ENCODE assay signal across 17 cellular contexts in genomic region chr13:80214521-80214941, GRCh38.
A peak's percentile ranks its signal among the peaks of the same experiment; 100 is the strongest.
DNase-seq lines count a peak whose midpoint lies in the region; ATAC-seq and TF ChIP-seq lines count a peak whose summit lies in the region.
"Had no signal": no experiment of that assay in that cellular context is flagged by ENCODE, and none has a peak within 500 bp of the region (broad histone marks: within the 10 kb centered on the region; RNA-seq: fewer than 3 reads in every experiment).

No MANE protein-coding gene starts in this region.

- H3K36me3 ChIP-seq in endodermal cell (ENCODE audit: control insufficient read depth, insufficient read depth, low read length), result no peaks in the 10 kb centered on the region

- TF ChIP-seq CTCF in endodermal cell (conservative IDR thresholded peaks at IDR 0.05) (no peak), mesothelial cell of epicardium (IDR thresholded peaks at IDR 0.05; ENCODE audit: unreplicated experiment) (no peak)

- H3K4me3 ChIP-seq in endodermal cell (ENCODE audit: low read length), result no peak overlapping the region
- H3K4me3 ChIP-seq: dorsolateral prefrontal cortex, K562 had no signal

- H3K27ac Mint-ChIP-seq in endodermal cell, result peak overlapping the region; percentile 27
- H3K27ac Mint-ChIP-seq in mesothelial cell of epicardium, result peak overlapping the region; percentile 94

- peak; percentile 10 for DNase-seq in EH (ENCODE audit: low read depth)
- peak; percentile 62 for DNase-seq in NCI-H69 (lab: John Stamatoyannopoulos, UW)
- no peak for DNase-seq in endodermal cell
- no peak for DNase-seq in mesothelial cell of epicardium (ENCODE audit: low spot score in 2 of 2, unreplicated experiment in 2 of 2)
- DNase-seq in HK-2 (ENCODE audit: unreplicated experiment), result no peak
- no peak for DNase-seq in cerebellar nuclear complex (lab: John Stamatoyannopoulos, UW)
- DNase-seq in DMS79 (lab: John Stamatoyannopoulos, UW), result no peak
- DNase-seq: activated CD4-positive, alpha-beta T cell treated with anti-CD3 and anti-CD28 coated beads, Interleukin-2, amount 50 U/mL, for 1 hour; dorsolateral prefrontal cortex; NCI-H1436 treated with DMSO at 0.1 percent for 48 hours; NCI-H510A treated with DMSO at 0.1 percent for 48 hours; stimulated activated CD4-positive, alpha-beta T cell treated with anti-CD3 and anti-CD28 coated beads, Interleukin-1b, Interleukin-23, amount 100 ng/mL, for 48 hours; stimulated activated CD8-positive, alpha-beta memory T cell treated with anti-CD3 and anti-CD28 coated beads, Interleukin-4, amount 100 ng/mL, for 48 hours; T-helper 9 cell had no signal

- H3K4me1 ChIP-seq in endodermal cell (ENCODE audit: control insufficient read depth, insufficient read depth, low read length), result no peaks in the 10 kb centered on the region

- H3K9me3 ChIP-seq in endodermal cell (ENCODE audit: control insufficient read depth, low read length), result peaks cover 5% of the 10 kb centered on the region

- 83 to 91% methylated on average over 2 of the region's 2 CpGs for WGBS in endodermal cell (ENCODE audit: insufficient coverage in 1 of 2, insufficient read length in 1 of 2), 2 experiments

- H3K9me3 Mint-ChIP-seq in endodermal cell (peaks cover 3% of the 10 kb centered on the region), mesothelial cell of epicardium (no peaks in the 10 kb centered on the region)

- H3K27me3 Mint-ChIP-seq in endodermal cell (ENCODE audit: insufficient read depth) (no peaks in the 10 kb centered on the region), mesothelial cell of epicardium (ENCODE audit: low read depth) (no peaks in the 10 kb centered on the region)

- H3K4me1 Mint-ChIP-seq in endodermal cell, result peaks cover 15% of the 10 kb centered on the region
- peaks cover 46% of the 10 kb centered on the region for H3K4me1 Mint-ChIP-seq in mesothelial cell of epicardium

- no peaks in the 10 kb centered on the region for H3K36me3 Mint-ChIP-seq in endodermal cell (ENCODE audit: low read depth)
- H3K36me3 Mint-ChIP-seq in mesothelial cell of epicardium, result no peaks in the 10 kb centered on the region

- H3K4me3 Mint-ChIP-seq in endodermal cell (no peak overlapping the region), mesothelial cell of epicardium (no peak overlapping the region)

- no peak overlapping the region for H3K9ac ChIP-seq in endodermal cell (ENCODE audit: extremely low read depth, low read length, poor library complexity, severe bottlenecking)

- H3K27me3 ChIP-seq in endodermal cell (ENCODE audit: control insufficient read depth, insufficient read depth, low read length, poor library complexity, severe bottlenecking), result no peaks in the 10 kb centered on the region
- H3K27me3 ChIP-seq: dorsolateral prefrontal cortex had no signal

- no peak for ATAC-seq in GM18520 (IDR thresholded peaks at IDR 0.05; ENCODE audit: unreplicated experiment)
- ATAC-seq: K562, Right ventricle myocardium inferior had no signal

- no peak overlapping the region for H3K27ac ChIP-seq in endodermal cell (ENCODE audit: low read depth, low read length)
- H3K27ac ChIP-seq: dorsolateral prefrontal cortex had no signal

Comparison
In these comparisons a context has a peak if more than half of its experiments do, and no peak if none do; other contexts are left out.
1. DNase-seq: peak in EH (single experiment) and NCI-H69 (single experiment); none in endodermal cell (single experiment), mesothelial cell of epicardium (0 of 2), HK-2 (single experiment), cerebellar nuclear complex (0 of 2) and DMS79 (single experiment).